Comparison of ENCODE assay signal across 1 cellular context in genomic region chr2:199646439-199646838, GRCh38.
A peak's percentile ranks its signal among the peaks of the same experiment; 100 is the strongest.
TF ChIP-seq lines count a peak whose summit lies in the region.

No MANE protein-coding gene starts in this region.

TF ChIP-seq in GM12878, 131 proteins besides CTCF, POLR2A, EP300 and RAD21 (continued from another document):
- TF ChIP-seq MLLT1 (IDR thresholded peaks at IDR 0.05) (no peak), ZBTB33 (IDR thresholded peaks at IDR 0.05) (no peak), ESRRA (IDR thresholded peaks at IDR 0.05; ENCODE audit: low read length) (no peak), SIN3A (IDR thresholded peaks at IDR 0.05; ENCODE audit: low read depth, low read length) (no peak), BACH1 (IDR thresholded peaks at IDR 0.05; ENCODE audit: borderline replicate concordance) (no peak), ZNF207 (IDR thresholded peaks at IDR 0.05; ENCODE audit: borderline replicate concordance) (no peak), KAT2A (conservative IDR thresholded peaks at IDR 0.05; ENCODE audit: control insufficient read depth, low read depth, low read length) (no peak), TCF7 (IDR thresholded peaks at IDR 0.05; ENCODE audit: borderline replicate concordance) (0 out of 2 replicates have a peak, but pooled peaks have one; percentile 29), MTA2 (IDR thresholded peaks at IDR 0.05; ENCODE audit: low read depth) (no peak), IRF3 (IDR thresholded peaks at IDR 0.05) (no peak), YY1 (IDR thresholded peaks at IDR 0.05; ENCODE audit: low read depth, low read length) (no peak), SMC3 (IDR thresholded peaks at IDR 0.05; ENCODE audit: borderline replicate concordance, low read length) (no peak), ZBED1 (IDR thresholded peaks at IDR 0.05; ENCODE audit: borderline replicate concordance) (no peak), HSF1 (IDR thresholded peaks at IDR 0.05; ENCODE audit: low read depth, low read length) (no peak), CHD2 (IDR thresholded peaks at IDR 0.05; ENCODE audit: borderline replicate concordance, low read depth, low read length) (no peak), TCF12 (IDR thresholded peaks at IDR 0.05; ENCODE audit: low read depth, low read length) (peak; percentile 81; the same call in 1 of the 2 replicates), IKZF1 (conservative IDR thresholded peaks at IDR 0.05) (no peak), SMAD5 (IDR thresholded peaks at IDR 0.05; ENCODE audit: low read depth) (no peak), SMAD1 (IDR thresholded peaks at IDR 0.05; ENCODE audit: low read depth, partially characterized antibody) (no peak), ZNF217 (IDR thresholded peaks at IDR 0.05) (no peak), IRF4 (IDR thresholded peaks at IDR 0.05; ENCODE audit: low read depth, low read length) (0 out of 2 replicates have a peak, but pooled peaks have one; percentile 53), ATF2 (IDR thresholded peaks at IDR 0.05; ENCODE audit: low read length) (no peak), NR2C1 (IDR thresholded peaks at IDR 0.05) (no peak), ZBTB11 (CRISPR knock-in tag; IDR thresholded peaks at IDR 0.05) (no peak), BCL11A (IDR thresholded peaks at IDR 0.05; ENCODE audit: low read depth, low read length) (peak; percentile 32; the same call in 1 of the 2 replicates), LARP7 (IDR thresholded peaks at IDR 0.05) (no peak), PKNOX1 (IDR thresholded peaks at IDR 0.05) (no peak), SREBF1 (IDR thresholded peaks at IDR 0.05; ENCODE audit: low read length) (no peak), CBX5 (IDR thresholded peaks at IDR 0.05; ENCODE audit: low read depth) (no peak), SRF (IDR thresholded peaks at IDR 0.05; ENCODE audit: low read depth in 2 of 2, low read length in 2 of 2) (no peak)
